8 cellular contexts compared by ENCODE assay signal in the genomic region with DNA sequence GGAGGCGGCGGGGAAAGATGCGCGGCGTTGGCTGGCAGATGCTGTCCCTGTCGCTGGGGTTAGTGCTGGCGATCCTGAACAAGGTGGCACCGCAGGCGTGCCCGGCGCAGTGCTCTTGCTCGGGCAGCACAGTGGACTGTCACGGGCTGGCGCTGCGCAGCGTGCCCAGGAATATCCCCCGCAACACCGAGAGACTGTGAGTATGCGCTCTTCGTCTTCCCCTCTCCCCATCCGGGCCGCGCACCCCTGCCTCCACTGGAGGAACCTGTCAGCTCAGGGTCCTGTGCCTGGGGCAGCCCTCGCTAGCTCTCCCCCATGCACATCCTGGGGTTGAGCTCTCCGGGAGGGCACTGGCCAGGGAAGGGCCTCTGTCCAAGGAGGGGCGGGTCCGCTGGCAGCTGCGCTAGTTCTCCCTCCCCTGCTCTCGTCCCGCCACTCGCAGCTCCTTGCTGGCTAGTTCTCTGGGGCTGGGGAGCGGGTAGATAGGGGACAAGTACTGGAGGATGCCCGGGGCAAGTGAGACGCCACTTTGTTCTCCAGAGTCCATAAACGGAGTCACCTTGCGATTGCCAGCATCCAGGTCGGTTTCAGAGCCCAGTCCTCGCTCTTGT. TPM values are rescaled to one million over a fixed set of nuclear protein-coding genes. Genes with fewer than 3 reads are reported as not detected.
DNase-seq lines count a peak whose midpoint lies in the region; ATAC-seq lines count a peak whose summit lies in the region.

No MANE protein-coding gene starts in this region.

- no peak overlapping the region for H3K4ac ChIP-seq in trophoblast cell (ENCODE audit: low read depth, low read length)

- peak overlapping the region; percentile 76 for H3K4me3 ChIP-seq in trophoblast cell (ENCODE audit: low read depth, low read length)

- H4K12ac ChIP-seq in trophoblast cell (ENCODE audit: low read depth, low read length), result no peak overlapping the region

- H3K4me1 ChIP-seq in trophoblast cell (ENCODE audit: control insufficient read depth in 1 of 2, insufficient read depth in 2 of 2, low read length in 2 of 2), result peaks cover 23 to 29% of the 10 kb centered on the region in 2 experiments

- DNase-seq in COLO668 (lab: John Stamatoyannopoulos, UW; ENCODE audit: unreplicated experiment), result peak; percentile 58
- peak; percentile 33 for DNase-seq in NCI-H526 treated with DMSO at 0.1 percent for 48 hours (lab: John Stamatoyannopoulos, UW)
- peak; percentile 14 for DNase-seq in germinal center (ENCODE audit: low spot score)
- DNase-seq in trophoblast cell, result no peak
- DNase-seq in NCI-H2196 treated with DMSO at 0.1 percent for 48 hours (lab: John Stamatoyannopoulos, UW; ENCODE audit: unreplicated experiment), result no peak
- DNase-seq in OCI-M1 (lab: John Stamatoyannopoulos, UW), result no peak
- DNase-seq in G401 (ENCODE audit: low spot score), result no peak

- no peak overlapping the region for H4K91ac ChIP-seq in trophoblast cell (ENCODE audit: low read depth, low read length)

- H3K36me3 ChIP-seq in trophoblast cell (ENCODE audit: control insufficient read depth in 1 of 2, insufficient read depth in 2 of 2, low read length in 2 of 2), result no peaks in the 10 kb centered on the region

- H3K9me3 ChIP-seq in trophoblast cell (ENCODE audit: insufficient read depth, low read depth, low read length), result peaks cover 2% of the 10 kb centered on the region

- no peak overlapping the region for H2BK5ac ChIP-seq in trophoblast cell (ENCODE audit: low read depth, low read length, poor library complexity)

- in situ Hi-C loops in G401 (cut with HindIII; ENCODE audit: low sequenced_read_pairs), result no loop called here

- peaks cover 4% of the 10 kb centered on the region for H3K79me1 ChIP-seq in trophoblast cell (ENCODE audit: low read length)

- H4K8ac ChIP-seq in trophoblast cell (ENCODE audit: low read depth, low read length), result no peak overlapping the region

- H2AK5ac ChIP-seq in trophoblast cell (ENCODE audit: low read length), result no peak overlapping the region

- H3K9ac ChIP-seq in trophoblast cell (ENCODE audit: low read length), result no peak overlapping the region

- H3K79me2 ChIP-seq in trophoblast cell (ENCODE audit: control insufficient read depth, insufficient read depth, low read length, poor library complexity), result no peaks in the 10 kb centered on the region

- no peak overlapping the region for H2BK12ac ChIP-seq in trophoblast cell (ENCODE audit: low read length)

- H3K4me2 ChIP-seq in trophoblast cell (ENCODE audit: low read length), result peak overlapping the region; percentile 98

- no CpG with 5 or more reads among the region's 38 CpGs for WGBS in trophoblast cell (ENCODE audit: extremely low coverage, insufficient coverage, insufficient read length)

- H3K27ac ChIP-seq in trophoblast cell (ENCODE audit: low read depth, low read length), result no peak overlapping the region

- no peak overlapping the region for H3K18ac ChIP-seq in trophoblast cell (ENCODE audit: low read length)

- no peak overlapping the region for H2BK120ac ChIP-seq in trophoblast cell (ENCODE audit: insufficient read depth, low read length, poor library complexity)

- ATAC-seq in GM18868 (IDR thresholded peaks at IDR 0.05; ENCODE audit: unreplicated experiment), result no peak

- no peak overlapping the region for H3K14ac ChIP-seq in trophoblast cell (ENCODE audit: low read length)

- H3K23ac ChIP-seq in trophoblast cell (ENCODE audit: low read length), result no peak overlapping the region

- H2AFZ ChIP-seq in trophoblast cell (ENCODE audit: insufficient read depth, low read length, poor library complexity), result no peak overlapping the region

- peaks cover 26% of the 10 kb centered on the region for H3K27me3 ChIP-seq in trophoblast cell (ENCODE audit: insufficient read depth, low read length)

RNA-seq across cellular contexts. Expression of a gene that starts 2.2 kb away (rescaled TPM):
- polyA plus RNA-seq in trophoblast cell (2013), result 3.8 and 4.2 TPM in 2 replicates
- total RNA-seq in G401 (2014; rRNA removed; shearing (Covaris generic)), result not detected in 2 replicates

Comparison
In these comparisons a context has a peak if more than half of its experiments do, and no peak if none do; other contexts are left out.
1. DNase-seq: peak in COLO668 (single experiment), NCI-H526 treated with DMSO at 0.1 percent for 48 hours (single experiment) and germinal center (single experiment); none in trophoblast cell (0 of 2), NCI-H2196 treated with DMSO at 0.1 percent for 48 hours (single experiment), OCI-M1 (single experiment) and G401 (single experiment).